Comparison of ENCODE assay signal across 19 cellular contexts in the genomic region with DNA sequence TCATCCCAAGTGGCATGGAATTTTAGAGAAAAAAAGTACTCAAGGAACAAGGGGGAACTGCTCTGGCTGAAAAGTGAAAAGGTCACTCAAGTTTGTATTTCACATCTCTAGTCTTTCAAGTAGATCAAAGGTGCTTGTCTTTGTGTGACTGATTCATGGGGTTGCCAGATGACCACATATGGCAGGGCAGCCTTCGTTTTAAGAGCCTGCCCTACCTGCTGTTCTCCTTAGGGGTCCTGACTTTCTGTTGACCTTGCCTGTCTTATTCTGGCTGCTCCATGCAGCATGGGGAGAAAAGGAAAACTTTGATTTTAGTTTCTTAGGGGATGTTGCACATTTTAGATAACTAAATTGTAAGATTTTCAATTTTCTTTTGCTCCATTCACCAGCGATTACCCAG.
DNase-seq lines count a peak whose midpoint lies in the region; ATAC-seq, FAIRE-seq and TF ChIP-seq lines count a peak whose summit lies in the region.
"Had no signal": no experiment of that assay in that cellular context is flagged by ENCODE, and none has a peak within 500 bp of the region (broad histone marks: within the 10 kb centered on the region; RNA-seq: fewer than 3 reads in every experiment).

No MANE protein-coding gene starts in this region.

- H3K23me2 ChIP-seq in H1 (ENCODE audit: low read depth, low read length) = no peaks in the 10 kb centered on the region

- TF ChIP-seq RAD21 in H1 (IDR thresholded peaks at IDR 0.05 in 1 of 2, conservative IDR thresholded peaks at IDR 0.05 in 1 of 2; ENCODE audit: low read depth in 2 of 2, low read length in 2 of 2) = 0 out of 4 replicates have a peak, but pooled peaks of 1 of the 2 experiments have one; percentile 5

- H3K9me3 ChIP-seq in H1 (ENCODE audit: insufficient read depth in 2 of 2, low read depth in 1 of 2, low read length in 1 of 2) (no peaks in the 10 kb centered on the region), mucosa of descending colon (peaks cover 18% of the 10 kb centered on the region)
- H3K9me3 ChIP-seq: A549, BLaER1 had no signal

- TF ChIP-seq CTCF in H1 (IDR thresholded peaks at IDR 0.05; ENCODE audit: control extremely low read depth in 1 of 3, insufficient read depth in 1 of 3, low read depth in 1 of 3, low read length in 3 of 3) (no peak), mucosa of descending colon (IDR thresholded peaks at IDR 0.05) (no peak)

- no peak overlapping the region for H2BK20ac ChIP-seq in H1 (ENCODE audit: low read length)

- CTCF ChIA-PET in H1 (lab: Charles Lee; ENCODE audit: partially characterized antibody) = no interaction called here

- no peaks in the 10 kb centered on the region for H3K4me1 Mint-ChIP-seq in stimulated activated naive B cell treated with anti-CD40 and anti-IgM and Interleukin-4, amounts not matched to agents 10 μg/mL and 1 μg/mL and 100 μg/mL, for 72 hours
- H3K4me1 Mint-ChIP-seq: CD14-positive monocyte; CD4-positive, alpha-beta memory T cell had no signal

- no peak overlapping the region for H2BK5ac ChIP-seq in H1 (ENCODE audit: low read depth, low read length)

- 67% methylated on average over 2 of the region's 2 CpGs; no CpG with 5 or more reads in 1 of the 2 experiments for WGBS in H1 (ENCODE audit: extremely low coverage in 1 of 2, insufficient coverage in 1 of 2, insufficient read length in 1 of 2, insufficient replicate concordance in 2 of 2, low coverage in 1 of 2, low lambda C conversion rate in 2 of 2, missing lambda C conversion rate in 1 of 2), 2 experiments

- no peak overlapping the region for H3K4me3 Mint-ChIP-seq in stimulated activated naive B cell treated with anti-CD40 and anti-IgM and Interleukin-4, amounts not matched to agents 10 μg/mL and 1 μg/mL and 100 μg/mL, for 72 hours
- H3K4me3 Mint-ChIP-seq: CD14-positive monocyte; CD4-positive, alpha-beta memory T cell; HFFc6 had no signal

- in situ Hi-C loops in ACHN (cut with HindIII; ENCODE audit: low pct_ligation_motif_present, low pct_unique_long_range_greater_than_20kb, low sequenced_read_pairs) = no loop called here

- no peaks in the 10 kb centered on the region for H3K27me3 Mint-ChIP-seq in stimulated activated naive B cell treated with anti-CD40 and anti-IgM and Interleukin-4, amounts not matched to agents 10 μg/mL and 1 μg/mL and 100 μg/mL, for 72 hours
- H3K27me3 Mint-ChIP-seq: CD4-positive, alpha-beta memory T cell had no signal

- H3K9ac ChIP-seq in H1 (replicated peaks in 1 of 4; ENCODE audit: extremely low read depth in 1 of 4, low read depth in 3 of 4, low read length in 3 of 4) = no peak overlapping the region
- H3K9ac ChIP-seq: BLaER1 had no signal

- no peak for TF ChIP-seq EP300 in H1 (IDR thresholded peaks at IDR 0.05; ENCODE audit: borderline replicate concordance in 1 of 2, low read depth in 2 of 2, low read length in 2 of 2)

- no peak overlapping the region for H3K27ac ChIP-seq in H1 (ENCODE audit: low read depth, low read length)
- H3K27ac ChIP-seq: A549, BLaER1 had no signal

- no peaks in the 10 kb centered on the region for H3K9me3 Mint-ChIP-seq in stimulated activated naive B cell treated with anti-CD40 and anti-IgM and Interleukin-4, amounts not matched to agents 10 μg/mL and 1 μg/mL and 100 μg/mL, for 72 hours

- no peak overlapping the region for H3K27ac Mint-ChIP-seq in stimulated activated naive B cell treated with anti-CD40 and anti-IgM and Interleukin-4, amounts not matched to agents 10 μg/mL and 1 μg/mL and 100 μg/mL, for 72 hours
- H3K27ac Mint-ChIP-seq: CD14-positive monocyte; CD4-positive, alpha-beta memory T cell; HFFc6 had no signal

- no peak overlapping the region for H3K4me2 ChIP-seq in H1 (ENCODE audit: insufficient read depth in 1 of 2, low read depth in 2 of 2, low read length in 2 of 2)
- H3K4me2 ChIP-seq: A549, BLaER1 had no signal

- H3K4me3 ChIP-seq in H1 (ENCODE audit: extremely low read depth in 1 of 4, insufficient read depth in 2 of 4, low read depth in 3 of 4, low read length in 4 of 4) (no peak overlapping the region), mucosa of descending colon (no peak overlapping the region)
- H3K4me3 ChIP-seq: A549, BLaER1, K562 had no signal

- H3K79me1 ChIP-seq in H1 (ENCODE audit: low read depth, low read length) = no peaks in the 10 kb centered on the region

- POLR2A ChIA-PET in H1 (lab: Charles Lee; ENCODE audit: partially characterized antibody) = no interaction called here

- FAIRE-seq in H54 (lab: Jason Lieb, UNC) (peak; percentile 43), H1 (lab: Jason Lieb, UNC) (peak; percentile 52)
- FAIRE-seq: A549, GM12891, GM19239, K562 had no signal

- no peak overlapping the region for H4K91ac ChIP-seq in H1 (replicated peaks; ENCODE audit: insufficient read length, low read length)

- H3K18ac ChIP-seq in H1 (ENCODE audit: extremely low read depth, low read length) = no peak overlapping the region

- no peak overlapping the region for H4K8ac ChIP-seq in H1 (ENCODE audit: extremely low read depth, insufficient read depth, low read length)

- H3K4ac ChIP-seq in H1 (replicated peaks; ENCODE audit: insufficient read length, low read depth, low read length) = no peak overlapping the region

- no peak for ATAC-seq in stimulated activated naive B cell treated with anti-CD40 and anti-IgM and Interleukin-4, amounts not matched to agents 10 μg/mL and 1 μg/mL and 100 μg/mL, for 72 hours (replicated peaks)
- ATAC-seq in mucosa of descending colon = no peak
- ATAC-seq: A549, HCT116, K562 had no signal

- H2BK120ac ChIP-seq in H1 (replicated peaks; ENCODE audit: low read depth, low read length) = no peak overlapping the region

- DNase-seq in H54 (ENCODE audit: insufficient read length, low spot score) = no peak
- no peak for DNase-seq in H1 (ENCODE audit: low read depth in 1 of 2, low spot score in 2 of 2)
- peak; percentile 25 for DNase-seq in left kidney (ENCODE audit: low read depth, low spot score)
- DNase-seq in smooth muscle cell of the brain vasculature (ENCODE audit: low read depth, low spot score) = peak; percentile 62
- no peak for DNase-seq in stimulated activated naive B cell treated with anti-CD40 and anti-IgM and Interleukin-4, amounts not matched to agents 10 μg/mL and 1 μg/mL and 100 μg/mL, for 72 hours
- DNase-seq in ACHN = no peak
- no peak for DNase-seq in mucosa of descending colon
- no peak for DNase-seq in DMS79 treated with DMSO at 0.1 percent for 48 hours (lab: John Stamatoyannopoulos, UW)
- DNase-seq: CD4-positive, alpha-beta memory T cell; DMS53; H7; HFFc6 had no signal

- no peak for TF ChIP-seq POLR2A in H54 (IDR thresholded peaks at IDR 0.05; ENCODE audit: low read depth, low read length)
- TF ChIP-seq POLR2A in H1 (IDR thresholded peaks at IDR 0.05; ENCODE audit: control extremely low read depth in 1 of 2, low read depth in 2 of 2, low read length in 2 of 2) = no peak

- no peak overlapping the region for H2BK15ac ChIP-seq in H1 (ENCODE audit: low read length)

- intact Hi-C loops in mucosa of descending colon (cut with DNase I, micrococcal nuclease) = no loop called here

- no peak overlapping the region for H3K14ac ChIP-seq in H1 (ENCODE audit: insufficient read length)

- H3K23ac ChIP-seq in H1 (ENCODE audit: insufficient read length) = no peak overlapping the region

- no peaks in the 10 kb centered on the region for H3K36me3 Mint-ChIP-seq in stimulated activated naive B cell treated with anti-CD40 and anti-IgM and Interleukin-4, amounts not matched to agents 10 μg/mL and 1 μg/mL and 100 μg/mL, for 72 hours
- H3K36me3 Mint-ChIP-seq: CD14-positive monocyte; CD4-positive, alpha-beta memory T cell had no signal

- no peak overlapping the region for H2AK5ac ChIP-seq in H1 (ENCODE audit: low read depth, low read length)

- no peaks in the 10 kb centered on the region for H3K27me3 ChIP-seq in H1 (replicated peaks in 1 of 4; ENCODE audit: control insufficient read depth in 3 of 4, extremely low read depth in 1 of 4, insufficient read depth in 3 of 4, low read length in 3 of 4)
- H3K27me3 ChIP-seq: BLaER1 had no signal

- H3K56ac ChIP-seq in H1 (replicated peaks; ENCODE audit: insufficient read length, low read depth, low read length) = no peak overlapping the region

- H3K36me3 ChIP-seq in H1 (ENCODE audit: control insufficient read depth in 2 of 4, insufficient read depth in 4 of 4, low read length in 3 of 4) (no peaks in the 10 kb centered on the region), mucosa of descending colon (ENCODE audit: low read depth) (no peaks in the 10 kb centered on the region)
- H3K36me3 ChIP-seq: BLaER1 had no signal

- H3K4me1 ChIP-seq in H1 (replicated peaks in 1 of 4; ENCODE audit: control insufficient read depth in 3 of 4, insufficient read depth in 4 of 4, low read length in 3 of 4) = no peaks in the 10 kb centered on the region
- no peaks in the 10 kb centered on the region for H3K4me1 ChIP-seq in mucosa of descending colon (ENCODE audit: low read depth)
- H3K4me1 ChIP-seq: A549, BLaER1 had no signal

- H4K5ac ChIP-seq in H1 (ENCODE audit: insufficient read length, low read depth, low read length) = no peak overlapping the region

- H2AFZ ChIP-seq in H1 (ENCODE audit: low read length) = no peak overlapping the region

- no peaks in the 10 kb centered on the region for H4K20me1 ChIP-seq in H1 (replicated peaks in 1 of 2; ENCODE audit: control insufficient read depth in 1 of 2, insufficient read depth in 2 of 2, low read length in 2 of 2)
- H4K20me1 ChIP-seq: BLaER1 had no signal

- H2BK12ac ChIP-seq in H1 (ENCODE audit: low read depth, low read length) = no peak overlapping the region

- H3K79me2 ChIP-seq in H1 (ENCODE audit: control insufficient read depth in 1 of 2, insufficient read depth in 2 of 2, low read length in 2 of 2) = no peaks in the 10 kb centered on the region

TF ChIP-seq in H1, 55 proteins besides CTCF, POLR2A, EP300 and RAD21 (continues in another document):
- no peak for TF ChIP-seq KDM1A (IDR thresholded peaks at IDR 0.05; ENCODE audit: borderline replicate concordance, low read length)
- no peak for TF ChIP-seq SAP30 (IDR thresholded peaks at IDR 0.05; ENCODE audit: insufficient read depth, insufficient replicate concordance, low read length)
- no peak for TF ChIP-seq ZNF274 (IDR thresholded peaks at IDR 0.05; ENCODE audit: borderline replicate concordance, extremely low read depth, low read length)
- no peak for TF ChIP-seq SIN3A (conservative IDR thresholded peaks at IDR 0.05 in 1 of 2, IDR thresholded peaks at IDR 0.05 in 1 of 2; ENCODE audit: low read depth in 1 of 2, low read length in 2 of 2)
- TF ChIP-seq SP4 (IDR thresholded peaks at IDR 0.05; ENCODE audit: low read length) = no peak
- TF ChIP-seq, protein P1, sequence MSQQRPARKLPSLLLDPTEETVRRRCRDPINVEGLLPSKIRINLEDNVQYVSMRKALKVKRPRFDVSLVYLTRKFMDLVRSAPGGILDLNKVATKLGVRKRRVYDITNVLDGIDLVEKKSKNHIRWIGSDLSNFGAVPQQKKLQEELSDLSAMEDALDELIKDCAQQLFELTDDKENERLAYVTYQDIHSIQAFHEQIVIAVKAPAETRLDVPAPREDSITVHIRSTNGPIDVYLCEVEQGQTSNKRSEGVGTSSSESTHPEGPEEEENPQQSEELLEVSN (IDR thresholded peaks at IDR 0.05) = no peak
- no peak for TF ChIP-seq GABPA (IDR thresholded peaks at IDR 0.05; ENCODE audit: borderline replicate concordance, insufficient read depth, low read length)
- TF ChIP-seq SIX5 (IDR thresholded peaks at IDR 0.05; ENCODE audit: low read depth, low read length) = no peak
- no peak for TF ChIP-seq EZH2 (IDR thresholded peaks at IDR 0.05; ENCODE audit: low read depth, low read length, severe bottlenecking)

Comparison
In these comparisons a context has a peak if more than half of its experiments do, and no peak if none do; other contexts are left out.
1. DNase-seq: peak in left kidney (single experiment) and smooth muscle cell of the brain vasculature (single experiment); none in H54 (single experiment), H1 (0 of 2), stimulated activated naive B cell treated with anti-CD40 and anti-IgM and Interleukin-4, amounts not matched to agents 10 μg/mL and 1 μg/mL and 100 μg/mL, for 72 hours (single experiment), ACHN (single experiment), mucosa of descending colon (0 of 3) and DMS79 treated with DMSO at 0.1 percent for 48 hours (single experiment).